Comparison of ENCODE assay signal across 8 cellular contexts in genomic region chr2:175167792-175168563, GRCh38. TPM values are rescaled to one million over a fixed set of nuclear protein-coding genes. Genes with fewer than 3 reads are reported as not detected.
DNase-seq lines count a peak whose midpoint lies in the region; ATAC-seq and TF ChIP-seq lines count a peak whose summit lies in the region.

TSS of gene ATF2 (minus strand) at chr2:175168203. CDS start at chr2:175136443, 31,760 bp downstream.

- H3K4me1 Mint-ChIP-seq in activated CD4-positive, alpha-beta T cell treated with anti-CD3 and anti-CD28 coated beads, Interleukin-2, amount 10 ng/mL, durations not matched to agents 7 days and 5 days: peaks cover 53% of the 10 kb centered on the region

- peak within 1 kb of the TSS; percentile 86 for H3K4me2 ChIP-seq in BLaER1

- peak within 1 kb of the TSS; percentile 100 for H3K4me3 ChIP-seq in BLaER1
- peak within 1 kb of the TSS; percentile 88 for H3K4me3 ChIP-seq in coronary artery

- peak within 1 kb of the TSS; percentile 98 for H3K9ac ChIP-seq in BLaER1

- peaks cover 16% of the 10 kb centered on the region for H3K36me3 ChIP-seq in BLaER1

- ATAC-seq in GM19328 (IDR thresholded peaks at IDR 0.05; ENCODE audit: unreplicated experiment) (peak; percentile 97), HG03520 (IDR thresholded peaks at IDR 0.05; ENCODE audit: unreplicated experiment) (peak; percentile 96)

- H4K20me1 ChIP-seq in BLaER1: peaks cover 54% of the 10 kb centered on the region

- peak within 1 kb of the TSS; percentile 98 for H3K27ac Mint-ChIP-seq in activated CD4-positive, alpha-beta T cell treated with anti-CD3 and anti-CD28 coated beads, Interleukin-2, amount 10 ng/mL, durations not matched to agents 7 days and 5 days

- POLR2A ChIA-PET in activated CD4-positive, alpha-beta T cell treated with anti-CD3 and anti-CD28 coated beads, Interleukin-2, amount 10 ng/mL, durations not matched to agents 7 days and 5 days (lab: Charles Lee): interaction anchor here (0.5 to 1.3 kb wide), 7 partner anchors 8 to 1123 kb away, joined by 3 to 7 read pairs (median 4); no protein-coding TSS in a partner anchor

- peaks cover 30% of the 10 kb centered on the region for H3K4me1 ChIP-seq in BLaER1

- H3K27me3 Mint-ChIP-seq in activated CD4-positive, alpha-beta T cell treated with anti-CD3 and anti-CD28 coated beads, Interleukin-2, amount 10 ng/mL, durations not matched to agents 7 days and 5 days: no peaks in the 10 kb centered on the region

- no peaks in the 10 kb centered on the region for H3K27me3 ChIP-seq in BLaER1
- no peaks in the 10 kb centered on the region for H3K27me3 ChIP-seq in layer of hippocampus (ENCODE audit: control insufficient read depth, insufficient read depth, low read length)

- H3K36me3 Mint-ChIP-seq in activated CD4-positive, alpha-beta T cell treated with anti-CD3 and anti-CD28 coated beads, Interleukin-2, amount 10 ng/mL, durations not matched to agents 7 days and 5 days (ENCODE audit: low read depth): peaks cover 13% of the 10 kb centered on the region

- CTCF ChIA-PET in activated CD4-positive, alpha-beta T cell treated with anti-CD3 and anti-CD28 coated beads, Interleukin-2, amount 10 ng/mL, durations not matched to agents 7 days and 5 days (lab: Charles Lee): interaction anchor here (0.6 to 1.0 kb wide), 4 partner anchors 10 to 16 kb away, joined by 3 read pairs; no protein-coding TSS in a partner anchor

- DNase-seq in NCI-H69 (lab: John Stamatoyannopoulos, UW) (peak; percentile 99), coronary artery (ENCODE audit: low spot score) (peak; percentile 100)
- DNase-seq in activated CD4-positive, alpha-beta T cell treated with anti-CD3 and anti-CD28 coated beads, Interleukin-2, amount 10 ng/mL, durations not matched to agents 7 days and 5 days: peak; percentile 99
- DNase-seq in stimulated activated CD4-positive, alpha-beta T cell treated with anti-CD3 and anti-CD28 coated beads, Interleukin-1b, Interleukin-23, amount 100 ng/mL, for 4 hours (ENCODE audit: low read depth in 2 of 2): peak; percentile 92 to 93

- H3K9me3 ChIP-seq in BLaER1: peaks cover 4% of the 10 kb centered on the region; the same call in 1 of the 2 replicates

- H3K9me3 Mint-ChIP-seq in activated CD4-positive, alpha-beta T cell treated with anti-CD3 and anti-CD28 coated beads, Interleukin-2, amount 10 ng/mL, durations not matched to agents 7 days and 5 days: no peaks in the 10 kb centered on the region

- peak within 1 kb of the TSS; percentile 97 for H3K27ac ChIP-seq in BLaER1
- H3K27ac ChIP-seq in coronary artery: peak within 1 kb of the TSS; percentile 97 to 100
- peak within 1 kb of the TSS; percentile 90 for H3K27ac ChIP-seq in layer of hippocampus (ENCODE audit: low read depth, low read length)

- peak within 1 kb of the TSS; percentile 100 for H3K4me3 Mint-ChIP-seq in activated CD4-positive, alpha-beta T cell treated with anti-CD3 and anti-CD28 coated beads, Interleukin-2, amount 10 ng/mL, durations not matched to agents 7 days and 5 days

- no peak for TF ChIP-seq CTCF in coronary artery (IDR thresholded peaks at IDR 0.05)

RNA-seq across cellular contexts. Expression of gene ATF2, which starts in this region (rescaled TPM):
- total RNA-seq in activated CD4-positive, alpha-beta T cell treated with anti-CD3 and anti-CD28 coated beads, Interleukin-2, amount 10 ng/mL, durations not matched to agents 7 days and 5 days: 10 to 100 TPM; 57.9 to 62.1 TPM

Comparison
In these comparisons a context has a peak if more than half of its experiments do, and no peak if none do; other contexts are left out.
1. Peak in every context shown above with its lines: DNase-seq, ATAC-seq, H3K4me3 ChIP-seq and H3K27ac ChIP-seq.